In genomic region chr6:113630365-113630737, GRCh38 we compare ENCODE assay signal across 1 cellular context.
TF ChIP-seq lines count a peak whose summit lies in the region.

No MANE protein-coding gene starts in this region.

TF ChIP-seq in GM12878, 131 proteins besides CTCF, POLR2A, EP300 and RAD21 (continued from another document):
- TF ChIP-seq CEBPZ (IDR thresholded peaks at IDR 0.05; ENCODE audit: low read depth, low read length) = no peak
- TF ChIP-seq BCL11A (IDR thresholded peaks at IDR 0.05; ENCODE audit: low read depth, low read length) = no peak
- TF ChIP-seq SMAD5 (IDR thresholded peaks at IDR 0.05; ENCODE audit: low read depth) = no peak
- no peak for TF ChIP-seq BACH1 (IDR thresholded peaks at IDR 0.05; ENCODE audit: borderline replicate concordance)
- no peak for TF ChIP-seq SP1 (IDR thresholded peaks at IDR 0.05; ENCODE audit: low read depth, low read length)
- TF ChIP-seq NR2C1 (IDR thresholded peaks at IDR 0.05) = no peak
- no peak for TF ChIP-seq BRCA1 (IDR thresholded peaks at IDR 0.05; ENCODE audit: low read depth, low read length)
- TF ChIP-seq RBBP5 (conservative IDR thresholded peaks at IDR 0.05) = no peak
- TF ChIP-seq POLR2AphosphoS2 (IDR thresholded peaks at IDR 0.05; ENCODE audit: low read depth, low read length) = no peak
- no peak for TF ChIP-seq ZNF622 (IDR thresholded peaks at IDR 0.05)
- TF ChIP-seq BMI1 (IDR thresholded peaks at IDR 0.05; ENCODE audit: borderline replicate concordance) = 0 out of 2 replicates have a peak, but pooled peaks have one; percentile 18
- no peak for TF ChIP-seq RB1 (IDR thresholded peaks at IDR 0.05; ENCODE audit: borderline replicate concordance)
- no peak for TF ChIP-seq CHD1 (IDR thresholded peaks at IDR 0.05; ENCODE audit: low read depth, low read length)
- no peak for TF ChIP-seq ZBTB33 (IDR thresholded peaks at IDR 0.05)
- TF ChIP-seq RELB (IDR thresholded peaks at IDR 0.05; ENCODE audit: low read depth) = no peak
- no peak for TF ChIP-seq CUX1 (IDR thresholded peaks at IDR 0.05; ENCODE audit: insufficient replicate concordance, low read depth, low read length)
- TF ChIP-seq SREBF2 (IDR thresholded peaks at IDR 0.05; ENCODE audit: low read length) = no peak
